8 cellular contexts compared by ENCODE assay signal in genomic region chr7:56063500-56063881, GRCh38. TPM values are rescaled to one million over a fixed set of nuclear protein-coding genes. Genes with fewer than 3 reads are reported as not detected.
DNase-seq lines count a peak whose midpoint lies in the region; ATAC-seq, FAIRE-seq and TF ChIP-seq lines count a peak whose summit lies in the region.

No MANE protein-coding gene starts in this region.

- no peak for TF ChIP-seq CTCF in activated CD8-positive, alpha-beta T cell treated with anti-CD3 and anti-CD28 coated beads for 36 hours (IDR thresholded peaks at IDR 0.05)
- no peak for TF ChIP-seq CTCF in kidney (IDR thresholded peaks at IDR 0.05; ENCODE audit: borderline replicate concordance, extremely low read depth, insufficient read depth)

- H3K4me1 ChIP-seq in kidney (ENCODE audit: control insufficient read depth in 1 of 2, insufficient read depth in 1 of 2, low read depth in 1 of 2, low read length in 2 of 2) (peaks cover 0 to 3% of the 10 kb centered on the region in 2 donors), subcutaneous abdominal adipose tissue (ENCODE audit: control insufficient read depth in 5 of 5, insufficient read depth in 5 of 5, low read length in 5 of 5) (peaks cover 0 to 14% (median 12%) of the 10 kb centered on the region in 5 donors)

- no peaks in the 10 kb centered on the region for H3K27me3 ChIP-seq in subcutaneous abdominal adipose tissue (ENCODE audit: control insufficient read depth in 5 of 5, insufficient read depth in 4 of 5, low read length in 5 of 5)

- POLR2A ChIA-PET in activated CD8-positive, alpha-beta T cell treated with anti-CD3 and anti-CD28 coated beads for 36 hours (lab: Charles Lee): interaction anchor here (1.1 to 2.3 kb wide), 7 partner anchors 10 to 34 kb away, joined by 3 to 18 read pairs (median 7); partner anchors contain the start of genes CCT6A and PSPH

- peaks cover 18 to 35% of the 10 kb centered on the region in 2 donors for H3K36me3 ChIP-seq in kidney (ENCODE audit: control insufficient read depth in 1 of 2, insufficient read depth in 2 of 2, low read length in 2 of 2)
- peaks cover 33 to 47% (median 37%) of the 10 kb centered on the region in 5 donors for H3K36me3 ChIP-seq in subcutaneous abdominal adipose tissue (ENCODE audit: control insufficient read depth in 5 of 5, insufficient read depth in 5 of 5, low read length in 5 of 5)

- DNase-seq in T-helper 1 cell (no peak), kidney (no peak), epidermal melanocyte (ENCODE audit: insufficient read length, low spot score) (no peak), DMS153 (lab: John Stamatoyannopoulos, UW) (no peak)
- DNase-seq in activated CD8-positive, alpha-beta T cell treated with anti-CD3 and anti-CD28 coated beads for 36 hours: no peak

- intact Hi-C loops in activated CD8-positive, alpha-beta T cell treated with anti-CD3 and anti-CD28 coated beads for 36 hours (cut with micrococcal nuclease): no loop called here
- intact Hi-C loops in kidney (cut with DNase I): no loop called here

- CTCF ChIA-PET in activated CD8-positive, alpha-beta T cell treated with anti-CD3 and anti-CD28 coated beads for 36 hours (lab: Charles Lee): interaction anchor here (1.1 to 4.8 kb wide), 4 partner anchors 10 to 12 kb away, joined by 4 to 47 read pairs (median 6); partner anchors contain the start of genes CCT6A and PSPH

- H3K9me3 ChIP-seq in kidney (ENCODE audit: control insufficient read depth in 1 of 2, low read length in 2 of 2) (no peaks in the 10 kb centered on the region), subcutaneous abdominal adipose tissue (ENCODE audit: control insufficient read depth in 5 of 5, low read length in 5 of 5) (no peaks in the 10 kb centered on the region)

- ATAC-seq in activated CD8-positive, alpha-beta T cell treated with anti-CD3 and anti-CD28 coated beads for 36 hours: no peak
- ATAC-seq in HG02610 (IDR thresholded peaks at IDR 0.05; ENCODE audit: unreplicated experiment): no peak

- H3K4me3 ChIP-seq in kidney (ENCODE audit: low read length in 2 of 2) (peak overlapping the region; percentile 50 to 83), subcutaneous abdominal adipose tissue (ENCODE audit: low read depth in 1 of 5, low read length in 5 of 5) (peak overlapping the region; percentile 72 to 89 (median 84))

- peak overlapping the region; percentile 92 for H3K4me3 Mint-ChIP-seq in T-helper 1 cell treated with Interleukin-12 subunit alpha and Interleukin-12 subunit beta and Interleukin-4 antibody, amounts not matched to agents 30 μg/mL and 1 μg/mL, for 36 hours
- peak overlapping the region; percentile 86 for H3K4me3 Mint-ChIP-seq in activated CD8-positive, alpha-beta T cell treated with anti-CD3 and anti-CD28 coated beads for 36 hours

- no peak for FAIRE-seq in kidney (lab: Jason Lieb, UNC)

- peaks cover 23% of the 10 kb centered on the region for H3K4me1 Mint-ChIP-seq in T-helper 1 cell treated with Interleukin-12 subunit alpha and Interleukin-12 subunit beta and Interleukin-4 antibody, amounts not matched to agents 30 μg/mL and 1 μg/mL, for 36 hours (ENCODE audit: low read depth)
- H3K4me1 Mint-ChIP-seq in activated CD8-positive, alpha-beta T cell treated with anti-CD3 and anti-CD28 coated beads for 36 hours (ENCODE audit: low read depth): peaks cover 44% of the 10 kb centered on the region

- H3K27ac ChIP-seq in kidney (ENCODE audit: low read depth in 2 of 2, low read length in 2 of 2): peak overlapping the region; percentile 95
- peak overlapping the region; percentile 92 for H3K27ac ChIP-seq in subcutaneous abdominal adipose tissue (ENCODE audit: low read depth, low read length)

- H3K9ac ChIP-seq in kidney (ENCODE audit: low read length in 2 of 2) (peak overlapping the region in 1 of 2 donors; percentile 77), subcutaneous abdominal adipose tissue (ENCODE audit: low read length in 5 of 5) (peak overlapping the region in 4 of 5 donors; percentile 59 to 81 (median 76))

- H3K9me3 Mint-ChIP-seq in T-helper 1 cell treated with Interleukin-12 subunit alpha and Interleukin-12 subunit beta and Interleukin-4 antibody, amounts not matched to agents 30 μg/mL and 1 μg/mL, for 36 hours: no peaks in the 10 kb centered on the region
- H3K9me3 Mint-ChIP-seq in activated CD8-positive, alpha-beta T cell treated with anti-CD3 and anti-CD28 coated beads for 36 hours: no peaks in the 10 kb centered on the region

- peak overlapping the region; percentile 85 for H3K27ac Mint-ChIP-seq in T-helper 1 cell treated with Interleukin-12 subunit alpha and Interleukin-12 subunit beta and Interleukin-4 antibody, amounts not matched to agents 30 μg/mL and 1 μg/mL, for 36 hours
- H3K27ac Mint-ChIP-seq in activated CD8-positive, alpha-beta T cell treated with anti-CD3 and anti-CD28 coated beads for 36 hours: peak overlapping the region; percentile 95

- no peaks in the 10 kb centered on the region for H3K27me3 Mint-ChIP-seq in T-helper 1 cell treated with Interleukin-12 subunit alpha and Interleukin-12 subunit beta and Interleukin-4 antibody, amounts not matched to agents 30 μg/mL and 1 μg/mL, for 36 hours (ENCODE audit: low read depth)
- no peaks in the 10 kb centered on the region for H3K27me3 Mint-ChIP-seq in activated CD8-positive, alpha-beta T cell treated with anti-CD3 and anti-CD28 coated beads for 36 hours

- H3K36me3 Mint-ChIP-seq in T-helper 1 cell treated with Interleukin-12 subunit alpha and Interleukin-12 subunit beta and Interleukin-4 antibody, amounts not matched to agents 30 μg/mL and 1 μg/mL, for 36 hours (ENCODE audit: low read depth): peaks cover 33% of the 10 kb centered on the region
- H3K36me3 Mint-ChIP-seq in activated CD8-positive, alpha-beta T cell treated with anti-CD3 and anti-CD28 coated beads for 36 hours (ENCODE audit: low read depth): peaks cover 53% of the 10 kb centered on the region

RNA-seq across cellular contexts. Expression of gene SUMF2, which starts 0.6 kb away (rescaled TPM):
- 100 to 1,000 TPM; 140 to 141 TPM for total RNA-seq in activated CD8-positive, alpha-beta T cell treated with anti-CD3 and anti-CD28 coated beads for 36 hours
- 202 TPM for total RNA-seq in kidney
- 175 TPM for polyA plus RNA-seq in kidney (ENCODE audit: insufficient read depth, low read depth, low replicate concordance)

RNA-seq across cellular contexts. Expression of gene CCT6A, which starts 11.9 kb away (rescaled TPM):
- total RNA-seq in activated CD8-positive, alpha-beta T cell treated with anti-CD3 and anti-CD28 coated beads for 36 hours: 100 to 1,000 TPM; 231 to 239 TPM
- 92.8 TPM for total RNA-seq in kidney
- 124 TPM for polyA plus RNA-seq in kidney (ENCODE audit: insufficient read depth, low read depth, low replicate concordance)

RNA-seq across cellular contexts. Expression of gene PSPH, which starts 12.2 kb away (rescaled TPM):
- 10 to 100 TPM; 31.2 to 33.8 TPM for total RNA-seq in activated CD8-positive, alpha-beta T cell treated with anti-CD3 and anti-CD28 coated beads for 36 hours
- 9.0 TPM for total RNA-seq in kidney
- polyA plus RNA-seq in kidney (ENCODE audit: insufficient read depth, low read depth, low replicate concordance): 17.8 TPM

RNA-seq across cellular contexts. Expression of gene PHKG1, which starts 29.3 kb away (rescaled TPM):
- 1 to 10 TPM; 2.9 to 3.0 TPM for total RNA-seq in activated CD8-positive, alpha-beta T cell treated with anti-CD3 and anti-CD28 coated beads for 36 hours
- total RNA-seq in kidney: 0.91 TPM
- not detected for polyA plus RNA-seq in kidney (ENCODE audit: insufficient read depth, low read depth, low replicate concordance)

RNA-seq across cellular contexts. Expression of gene CHCHD2, which starts 42.8 kb away (rescaled TPM):
- 100 to 1,000 TPM; 726 to 748 TPM for total RNA-seq in activated CD8-positive, alpha-beta T cell treated with anti-CD3 and anti-CD28 coated beads for 36 hours
- total RNA-seq in kidney: 261 TPM
- polyA plus RNA-seq in kidney (ENCODE audit: insufficient read depth, low read depth, low replicate concordance): 763 TPM
